In the genomic region with DNA sequence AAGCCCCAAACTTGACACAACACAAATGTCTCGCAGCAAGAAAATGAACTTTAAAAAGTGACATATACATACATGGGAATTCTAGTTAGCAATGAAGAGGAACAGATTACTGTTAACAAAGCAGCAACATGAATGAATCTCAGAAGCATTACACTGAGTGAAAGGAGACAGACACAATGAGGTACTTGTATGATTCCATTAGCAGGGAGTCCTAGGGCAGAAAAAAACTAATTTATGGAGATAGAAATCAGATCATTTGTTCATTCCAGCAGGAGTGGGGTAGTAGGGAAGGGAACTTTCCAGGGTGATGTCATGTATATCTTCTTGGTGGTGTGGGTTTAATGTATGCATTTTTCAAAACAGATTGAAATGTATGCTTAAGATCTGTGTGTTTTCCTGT, we compare ENCODE assay signal across 15 cellular contexts.
DNase-seq lines count a peak whose midpoint lies in the region; FAIRE-seq and TF ChIP-seq lines count a peak whose summit lies in the region.
"Had no signal": no experiment of that assay in that cellular context is flagged by ENCODE, and none has a peak within 500 bp of the region (broad histone marks: within the 10 kb centered on the region; RNA-seq: fewer than 3 reads in every experiment).

No MANE protein-coding gene starts in this region.

- no peak overlapping the region for H3K4me3 Mint-ChIP-seq in brain
- H3K4me3 Mint-ChIP-seq in neural crest cell, result no peak overlapping the region
- H3K4me3 Mint-ChIP-seq: CD4-positive, CD25-positive, alpha-beta regulatory T cell; IgD-negative memory B cell had no signal

- peak overlapping the region in 6 of 11 experiments; percentile 58 to 79 (median 72); a peak in 8 of 22 replicates for H3K9ac ChIP-seq in BLaER1 treated with 17β-estradiol and CSF1 and Interleukin-3, amounts not matched to agents 10 nM and 100 nM
- H3K9ac ChIP-seq: GM23248 had no signal

- no peaks in the 10 kb centered on the region for H3K36me3 Mint-ChIP-seq in brain
- no peaks in the 10 kb centered on the region for H3K36me3 Mint-ChIP-seq in neural crest cell (ENCODE audit: low read depth)
- H3K36me3 Mint-ChIP-seq: CD4-positive, CD25-positive, alpha-beta regulatory T cell; IgD-negative memory B cell had no signal

- H3K9me3 Mint-ChIP-seq in brain, result peaks cover 0 to 5% (median 2%) of the 10 kb centered on the region in 5 experiments
- peaks cover 2% of the 10 kb centered on the region for H3K9me3 Mint-ChIP-seq in neural crest cell

- H3K36me3 ChIP-seq in BLaER1 treated with 17β-estradiol and CSF1 and Interleukin-3, amounts not matched to agents 10 nM and 100 nM, result peaks cover 0 to 27% (median 0%) of the 10 kb centered on the region in 11 experiments; a peak in 5 of 22 replicates

- intact Hi-C loops in cardiac septum (cut with DNase I), result no loop called here

- H3K27ac ChIP-seq in BLaER1 treated with 17β-estradiol and CSF1 and Interleukin-3, amounts not matched to agents 10 nM and 100 nM, result peak overlapping the region in 8 of 11 experiments; percentile 66 to 98 (median 82); a peak in 15 of 22 replicates
- H3K27ac ChIP-seq: GM23248 had no signal

- H3K4me1 Mint-ChIP-seq in brain (peaks cover 54% of the 10 kb centered on the region), neural crest cell (peaks cover 44% of the 10 kb centered on the region)
- H3K4me1 Mint-ChIP-seq: CD4-positive, CD25-positive, alpha-beta regulatory T cell had no signal

- no peaks in the 10 kb centered on the region for H4K20me1 ChIP-seq in BLaER1 treated with 17β-estradiol and CSF1 and Interleukin-3, amounts not matched to agents 10 nM and 100 nM

- no peak for FAIRE-seq in D721Med (lab: Jason Lieb, UNC)
- FAIRE-seq: GM12878, GM18507 had no signal

- no peak overlapping the region for H3K4me3 ChIP-seq in BLaER1 treated with 17β-estradiol and CSF1 and Interleukin-3, amounts not matched to agents 10 nM and 100 nM
- H3K4me3 ChIP-seq: GM12878, GM23248 had no signal

- H3K4me2 ChIP-seq in BLaER1 treated with 17β-estradiol and CSF1 and Interleukin-3, amounts not matched to agents 10 nM and 100 nM, result peak overlapping the region in 8 of 11 experiments; percentile 63 to 87 (median 80); a peak in 14 of 22 replicates

- H3K27me3 ChIP-seq in BLaER1 treated with 17β-estradiol and CSF1 and Interleukin-3, amounts not matched to agents 10 nM and 100 nM, result no peaks in the 10 kb centered on the region

- TF ChIP-seq CTCF in brain (conservative IDR thresholded peaks at IDR 0.05) (no peak), neural crest cell (conservative IDR thresholded peaks at IDR 0.05) (no peak), D721Med (IDR thresholded peaks at IDR 0.05; ENCODE audit: insufficient read depth, missing control alignments) (no peak)

- H3K27ac Mint-ChIP-seq in brain (peak overlapping the region in 3 of 5 experiments; percentile 6 to 46 (median 22)), neural crest cell (ENCODE audit: unreplicated experiment) (peak overlapping the region; percentile 28)
- H3K27ac Mint-ChIP-seq: CD4-positive, CD25-positive, alpha-beta regulatory T cell had no signal

- peaks cover 10 to 50% (median 36%) of the 10 kb centered on the region in 11 experiments; a peak in 20 of 22 replicates for H3K9me3 ChIP-seq in BLaER1 treated with 17β-estradiol and CSF1 and Interleukin-3, amounts not matched to agents 10 nM and 100 nM (replicated peaks in 1 of 11)

- no peaks in the 10 kb centered on the region for H3K27me3 Mint-ChIP-seq in brain
- no peaks in the 10 kb centered on the region for H3K27me3 Mint-ChIP-seq in neural crest cell (ENCODE audit: low read depth)
- H3K27me3 Mint-ChIP-seq: CD4-positive, CD25-positive, alpha-beta regulatory T cell; IgD-negative memory B cell had no signal

- H3K4me1 ChIP-seq in BLaER1 treated with 17β-estradiol and CSF1 and Interleukin-3, amounts not matched to agents 10 nM and 100 nM, result peaks cover 0 to 96% (median 76%) of the 10 kb centered on the region in 10 experiments; a peak in 19 of 20 replicates

- peak; percentile 7 for DNase-seq in RPMI7951 (ENCODE audit: low read depth)
- no peak for DNase-seq in neural crest cell (ENCODE audit: low read depth, low spot score)
- DNase-seq in NCI-H1436 (lab: John Stamatoyannopoulos, UW), result no peak
- DNase-seq in cardiac septum (ENCODE audit: low spot score), result no peak
- no peak for DNase-seq in D721Med (ENCODE audit: insufficient read length, low spot score)
- DNase-seq: Calu3; CD4-positive, CD25-positive, alpha-beta regulatory T cell; DMS79; GM23248; H7 had no signal
